In the genomic region with DNA sequence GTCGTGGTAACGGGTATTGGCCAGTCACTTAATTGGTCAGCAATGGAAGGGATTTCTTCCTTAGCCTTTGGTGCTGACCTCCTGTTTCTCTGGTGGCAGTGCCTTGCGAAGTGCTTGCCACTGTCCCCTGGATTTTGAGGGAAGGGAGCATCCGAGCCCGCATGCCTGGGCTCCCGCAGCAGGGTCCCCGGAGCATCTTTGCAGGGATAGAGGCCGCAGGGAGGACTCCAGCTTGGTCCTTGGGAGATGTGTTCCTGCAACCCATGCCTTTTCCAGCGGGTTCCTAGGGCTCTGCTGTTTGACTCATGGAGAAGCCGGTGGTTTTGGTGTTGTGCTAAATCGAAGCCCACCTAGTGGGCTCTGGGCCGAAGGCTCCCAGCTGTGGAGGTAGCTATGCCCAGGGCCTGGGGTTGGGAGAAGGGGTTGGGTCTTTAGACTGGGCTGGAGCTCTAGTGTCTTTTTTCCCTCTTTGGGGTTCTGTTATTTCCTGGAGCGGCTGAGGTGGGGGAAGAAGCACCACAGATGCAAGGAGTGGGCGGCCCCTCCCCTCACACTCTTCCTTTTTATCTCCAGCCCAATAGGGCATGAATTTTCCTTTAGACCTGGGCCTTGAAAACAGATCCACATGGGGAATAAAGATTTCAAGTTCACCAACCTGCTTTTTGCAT, we compare ENCODE assay signal across 10 cellular contexts. TPM values are rescaled to one million over a fixed set of nuclear protein-coding genes. Genes with fewer than 3 reads are reported as not detected.
A peak's percentile ranks its signal among the peaks of the same experiment; 100 is the strongest.
DNase-seq lines count a peak whose midpoint lies in the region; ATAC-seq and TF ChIP-seq lines count a peak whose summit lies in the region.
"Had no signal": no experiment of that assay in that cellular context is flagged by ENCODE, and none has a peak within 500 bp of the region (broad histone marks: within the 10 kb centered on the region; RNA-seq: fewer than 3 reads in every experiment).

No MANE protein-coding gene starts in this region.

- ATAC-seq in WTC11 (no peak), HG03342 (IDR thresholded peaks at IDR 0.05; ENCODE audit: unreplicated experiment) (no peak), HG02610 (IDR thresholded peaks at IDR 0.05; ENCODE audit: unreplicated experiment) (no peak)

- no peaks in the 10 kb centered on the region for H3K9me3 Mint-ChIP-seq in WTC11
- H3K9me3 Mint-ChIP-seq in progenitor cell of endocrine pancreas (ENCODE audit: low read depth), result no peaks in the 10 kb centered on the region

- POLR2A ChIA-PET in WTC11 (lab: Charles Lee), result no interaction called here

- CTCF ChIA-PET in WTC11 (lab: Charles Lee), result interaction anchor here (0.8 to 14.9 kb wide), 8 partner anchors 8 to 75 kb away, joined by 3 to 163 read pairs (median 6); no protein-coding TSS in a partner anchor

- H3K27ac Mint-ChIP-seq in WTC11, result no peak overlapping the region
- peak overlapping the region; percentile 95 for H3K27ac Mint-ChIP-seq in progenitor cell of endocrine pancreas

- TF ChIP-seq CTCF in WTC11 (IDR thresholded peaks at IDR 0.05), result no peak
- TF ChIP-seq CTCF in fibroblast of pulmonary artery (IDR thresholded peaks at IDR 0.05; ENCODE audit: low read length, missing control alignments), result no peak
- no peak for TF ChIP-seq CTCF in progenitor cell of endocrine pancreas (IDR thresholded peaks at IDR 0.05; ENCODE audit: unreplicated experiment)

- peaks cover 36% of the 10 kb centered on the region for H3K4me1 Mint-ChIP-seq in WTC11
- H3K4me1 Mint-ChIP-seq in progenitor cell of endocrine pancreas (ENCODE audit: low read depth), result peaks cover 8% of the 10 kb centered on the region

- peak overlapping the region; percentile 81 for H3K4me3 Mint-ChIP-seq in WTC11
- peak overlapping the region; percentile 85 for H3K4me3 Mint-ChIP-seq in progenitor cell of endocrine pancreas (ENCODE audit: low read depth)

- peak overlapping the region; percentile 61 for H3K4me3 ChIP-seq in fibroblast of pulmonary artery (replicated peaks; ENCODE audit: low read depth, low read length)

- H3K36me3 Mint-ChIP-seq in WTC11 (no peaks in the 10 kb centered on the region), progenitor cell of endocrine pancreas (ENCODE audit: insufficient read depth) (peaks cover 3% of the 10 kb centered on the region)

- peaks cover 40% of the 10 kb centered on the region for H3K27me3 Mint-ChIP-seq in WTC11 (ENCODE audit: low read depth)
- peaks cover 34% of the 10 kb centered on the region for H3K27me3 Mint-ChIP-seq in progenitor cell of endocrine pancreas

- DNase-seq in EL, result peak; percentile 18
- no peak for DNase-seq in WTC11 (ENCODE audit: low spot score)
- DNase-seq in fibroblast of pulmonary artery (ENCODE audit: low read depth), result no peak
- DNase-seq in progenitor cell of endocrine pancreas (ENCODE audit: low spot score, unreplicated experiment), result no peak
- DNase-seq in NCI-H1048 (lab: John Stamatoyannopoulos, UW), result no peak
- no peak for DNase-seq in DMS79 (lab: John Stamatoyannopoulos, UW)
- DNase-seq: activated effector memory CD4-positive, alpha-beta T cell treated with Interleukin-2 at 50 U/mL for 16 hours; NCI-H524 treated with DMSO at 0.1 percent for 48 hours had no signal

TF ChIP-seq in WTC11, 78 proteins besides CTCF, POLR2A, EP300 and RAD21:
- TF ChIP-seq ZNF121 (CRISPR knock-in tag; IDR thresholded peaks at IDR 0.05) (no peak), ATF1 (CRISPR knock-in tag; IDR thresholded peaks at IDR 0.05) (0 out of 2 replicates have a peak, but pooled peaks have one; percentile 32)
- TF ChIP-seq, protein P1, sequence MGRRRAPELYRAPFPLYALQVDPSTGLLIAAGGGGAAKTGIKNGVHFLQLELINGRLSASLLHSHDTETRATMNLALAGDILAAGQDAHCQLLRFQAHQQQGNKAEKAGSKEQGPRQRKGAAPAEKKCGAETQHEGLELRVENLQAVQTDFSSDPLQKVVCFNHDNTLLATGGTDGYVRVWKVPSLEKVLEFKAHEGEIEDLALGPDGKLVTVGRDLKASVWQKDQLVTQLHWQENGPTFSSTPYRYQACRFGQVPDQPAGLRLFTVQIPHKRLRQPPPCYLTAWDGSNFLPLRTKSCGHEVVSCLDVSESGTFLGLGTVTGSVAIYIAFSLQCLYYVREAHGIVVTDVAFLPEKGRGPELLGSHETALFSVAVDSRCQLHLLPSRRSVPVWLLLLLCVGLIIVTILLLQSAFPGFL (CRISPR knock-in tag; IDR thresholded peaks at IDR 0.05; ENCODE audit: borderline replicate concordance), result no peak
- TF ChIP-seq, protein P2, sequence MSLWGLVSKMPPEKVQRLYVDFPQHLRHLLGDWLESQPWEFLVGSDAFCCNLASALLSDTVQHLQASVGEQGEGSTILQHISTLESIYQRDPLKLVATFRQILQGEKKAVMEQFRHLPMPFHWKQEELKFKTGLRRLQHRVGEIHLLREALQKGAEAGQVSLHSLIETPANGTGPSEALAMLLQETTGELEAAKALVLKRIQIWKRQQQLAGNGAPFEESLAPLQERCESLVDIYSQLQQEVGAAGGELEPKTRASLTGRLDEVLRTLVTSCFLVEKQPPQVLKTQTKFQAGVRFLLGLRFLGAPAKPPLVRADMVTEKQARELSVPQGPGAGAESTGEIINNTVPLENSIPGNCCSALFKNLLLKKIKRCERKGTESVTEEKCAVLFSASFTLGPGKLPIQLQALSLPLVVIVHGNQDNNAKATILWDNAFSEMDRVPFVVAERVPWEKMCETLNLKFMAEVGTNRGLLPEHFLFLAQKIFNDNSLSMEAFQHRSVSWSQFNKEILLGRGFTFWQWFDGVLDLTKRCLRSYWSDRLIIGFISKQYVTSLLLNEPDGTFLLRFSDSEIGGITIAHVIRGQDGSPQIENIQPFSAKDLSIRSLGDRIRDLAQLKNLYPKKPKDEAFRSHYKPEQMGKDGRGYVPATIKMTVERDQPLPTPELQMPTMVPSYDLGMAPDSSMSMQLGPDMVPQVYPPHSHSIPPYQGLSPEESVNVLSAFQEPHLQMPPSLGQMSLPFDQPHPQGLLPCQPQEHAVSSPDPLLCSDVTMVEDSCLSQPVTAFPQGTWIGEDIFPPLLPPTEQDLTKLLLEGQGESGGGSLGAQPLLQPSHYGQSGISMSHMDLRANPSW (CRISPR knock-in tag; conservative IDR thresholded peaks at IDR 0.05; ENCODE audit: low read depth), result no peak

RNA-seq across cellular contexts. Expression of gene PIK3CD, which starts 39.0 kb away (rescaled TPM):
- 17.9 to 23.1 TPM (median 20.2 TPM) in 3 replicates for total RNA-seq in WTC11 (2021)
- total RNA-seq in progenitor cell of endocrine pancreas, result 13.7 and 15.7 TPM in 2 replicates
